In the genomic region with DNA sequence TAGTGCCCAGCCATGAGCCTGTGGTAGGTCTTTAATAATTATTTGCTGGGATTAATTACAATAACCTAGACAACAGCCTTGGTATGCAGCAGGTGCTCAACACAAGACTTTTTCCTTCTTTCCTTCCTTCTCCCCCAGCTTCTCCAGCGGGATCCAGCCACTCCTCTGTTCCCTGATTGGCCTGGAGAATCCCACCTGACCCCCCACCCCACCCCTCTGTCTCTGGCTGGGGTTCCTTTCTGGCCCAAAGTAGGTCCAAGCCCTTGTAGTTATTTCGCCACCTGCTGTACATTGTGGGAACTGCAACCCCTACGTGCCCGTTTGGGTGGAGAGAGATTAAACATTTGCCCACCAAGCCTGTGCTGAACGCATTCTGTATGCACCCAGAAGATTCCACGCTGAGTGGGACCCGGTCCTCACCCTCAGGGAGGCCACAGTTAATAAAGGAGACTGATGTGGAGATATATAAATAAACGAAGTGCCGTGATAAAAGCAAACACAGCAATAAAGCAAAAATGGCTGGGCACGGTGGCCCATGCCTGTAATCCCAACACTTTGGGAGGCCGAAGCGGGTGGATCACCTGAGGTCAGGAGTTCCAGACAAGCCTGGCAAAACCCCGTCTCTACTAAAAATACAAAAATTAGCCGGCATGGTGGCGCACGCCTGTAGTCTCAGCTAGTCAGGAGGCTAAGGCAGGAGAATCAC, we compare ENCODE assay signal across 8 cellular contexts. TPM values are rescaled to one million over a fixed set of nuclear protein-coding genes. Genes with fewer than 3 reads are reported as not detected.
DNase-seq lines count a peak whose midpoint lies in the region; ATAC-seq and TF ChIP-seq lines count a peak whose summit lies in the region.

No MANE protein-coding gene starts in this region.

- H3K27me3 Mint-ChIP-seq in T-cell: no peaks in the 10 kb centered on the region

- intact Hi-C loops in right cardiac atrium (cut with DNase I): loop anchor here in 2 of 4 donors (10.0 kb wide), 2 partner anchors 190 to 200 kb away; a partner anchor contains a TSS

- H3K27ac Mint-ChIP-seq in T-cell: peak overlapping the region in 1 of 2 donors; percentile 81

- WGBS in right cardiac atrium: 55% methylated on average over 16 of the region's 16 CpGs

- peak; percentile 85 for DNase-seq in GM10266 (ENCODE audit: extremely low spot score)
- peak; percentile 57 for DNase-seq in LoVo (ENCODE audit: low spot score)
- peak; percentile 26 to 78 (median 64) for DNase-seq in T-cell
- peak; percentile 51 for DNase-seq in activated naive CD8-positive, alpha-beta T cell treated with anti-CD3 and anti-CD28 coated beads, Interleukin-2, amount 50 U/mL, for 16 hours (ENCODE audit: low read depth, low spot score)
- DNase-seq in right cardiac atrium: peak; percentile 76 to 80 (median 77)
- DNase-seq in stimulated activated CD4-positive, alpha-beta T cell treated with anti-CD3 and anti-CD28 coated beads, Interleukin-15, amount 100 ng/mL, for 24 hours: peak; percentile 85

- CTCF ChIA-PET in T-cell (lab: Charles Lee): interaction anchor here (0.6 to 3.9 kb wide), 6 partner anchors 13 to 546 kb away, joined by 3 to 13 read pairs (median 4); no protein-coding TSS in a partner anchor

- H3K27ac ChIP-seq in right cardiac atrium (ENCODE audit: low read length): no peak overlapping the region

- H3K4me3 Mint-ChIP-seq in T-cell: no peak overlapping the region

- no peaks in the 10 kb centered on the region for H3K9me3 Mint-ChIP-seq in T-cell

- H3K36me3 Mint-ChIP-seq in T-cell: no peaks in the 10 kb centered on the region

- H3K27me3 ChIP-seq in right cardiac atrium (ENCODE audit: control insufficient read depth, insufficient read depth): no peaks in the 10 kb centered on the region

- H3K4me3 ChIP-seq in right cardiac atrium (ENCODE audit: low read length): no peak overlapping the region

- H3K9me3 ChIP-seq in right cardiac atrium (ENCODE audit: control insufficient read depth, low read length): no peaks in the 10 kb centered on the region

- ATAC-seq in T-cell (replicated peaks in 1 of 4) (peak; percentile 63 to 81 (median 72)), right cardiac atrium (peak; percentile 42 to 67), GM19395 (IDR thresholded peaks at IDR 0.05; ENCODE audit: unreplicated experiment) (no peak), GM19455 (IDR thresholded peaks at IDR 0.05; ENCODE audit: unreplicated experiment) (no peak)

- POLR2A ChIA-PET in T-cell (lab: Charles Lee): no interaction called here

- peak; percentile 86 for TF ChIP-seq CTCF in GM10266 (IDR thresholded peaks at IDR 0.05; ENCODE audit: control insufficient read depth, insufficient read depth, low read depth, missing control alignments)

- H3K4me1 ChIP-seq in right cardiac atrium (ENCODE audit: control insufficient read depth, insufficient read depth, low read length): peaks cover 2% of the 10 kb centered on the region

- H3K4me1 Mint-ChIP-seq in T-cell: peaks cover 20 to 32% (median 22%) of the 10 kb centered on the region in 3 donors

RNA-seq across cellular contexts. Expression of a gene that starts 32.1 kb away (rescaled TPM):
- 100 to 1,000 TPM; 235 to 318 (median 251) TPM for total RNA-seq in T-cell
- total RNA-seq in right cardiac atrium: 100 to 1,000 TPM in 2 of 4 donors, 10 to 100 TPM in 2; 75.8 to 108 (median 100) TPM
- 87.5 TPM for polyA plus RNA-seq in right cardiac atrium

RNA-seq across cellular contexts. Expression of a gene that starts 37.7 kb away (rescaled TPM):
- under 1 TPM in 3 of 5 donors, not detected in 2; 0.38 to 0.72 (median 0.38) TPM for total RNA-seq in T-cell
- 10 to 100 TPM in 3 of 4 donors, 1 to 10 TPM in 1; 9.7 to 18.8 (median 15.3) TPM for total RNA-seq in right cardiac atrium
- polyA plus RNA-seq in right cardiac atrium: 15.2 TPM

Comparison
In these comparisons a context has a peak if more than half of its experiments do, and no peak if none do; other contexts are left out.
1. ATAC-seq: peak in T-cell (4 of 4) and right cardiac atrium (2 of 2); none in GM19395 (single experiment) and GM19455 (single experiment).
2. RNA of a gene that starts 37.7 kb away (total RNA-seq): 9.7 to 18.8 TPM in right cardiac atrium; 0.38 to 0.72 TPM in T-cell; every median in the first group is over 4 times any median in the second.
3. Peak in every context shown above with its lines, with median percentiles within 50 percentile points of each other: DNase-seq.